In genomic region chr9:70435948-70436347, GRCh38 we compare ENCODE assay signal across 17 cellular contexts. TPM values are rescaled to one million over a fixed set of nuclear protein-coding genes. Genes with fewer than 3 reads are reported as not detected.
DNase-seq lines count a peak whose midpoint lies in the region; ATAC-seq and TF ChIP-seq lines count a peak whose summit lies in the region.
"Had no signal": no experiment of that assay in that cellular context is flagged by ENCODE, and none has a peak within 500 bp of the region (broad histone marks: within the 10 kb centered on the region; RNA-seq: fewer than 3 reads in every experiment).

No MANE protein-coding gene starts in this region.

- H3K23ac ChIP-seq in IMR-90 (ENCODE audit: low read depth, low read length), result no peak overlapping the region

- no peak overlapping the region for H3K56ac ChIP-seq in IMR-90 (ENCODE audit: extremely low read depth, insufficient read depth, low read length)

- intact Hi-C loops in IMR-90 (cut with micrococcal nuclease), result loop anchor here (2.0 kb wide), 1 partner anchor 35 kb away; no protein-coding TSS in a partner anchor
- intact Hi-C loops in mammary epithelial cell (cut with micrococcal nuclease), result no loop called here

- no peak overlapping the region for H3K4me3 ChIP-seq in IMR-90 (ENCODE audit: insufficient read depth, low read depth, low read length)
- H3K4me3 ChIP-seq in mammary epithelial cell (replicated peaks in 1 of 3; ENCODE audit: insufficient read depth in 1 of 3, low read depth in 2 of 3, low read length in 3 of 3), result no peak overlapping the region
- H3K4me3 ChIP-seq: vagina had no signal

- POLR2A ChIA-PET in IMR-90 (lab: Charles Lee; ENCODE audit: unreplicated experiment), result no interaction called here

- no peaks in the 10 kb centered on the region for H4K20me1 ChIP-seq in IMR-90 (ENCODE audit: insufficient read depth, low read length)
- H4K20me1 ChIP-seq in mammary epithelial cell (ENCODE audit: insufficient read depth, low read length), result no peaks in the 10 kb centered on the region

- H3K14ac ChIP-seq in IMR-90 (replicated peaks; ENCODE audit: low read depth, low read length), result no peak overlapping the region

- no peak overlapping the region for H4K5ac ChIP-seq in IMR-90 (ENCODE audit: low read depth, low read length)

- H3K9ac ChIP-seq in IMR-90 (ENCODE audit: low read depth, low read length) (no peak overlapping the region), mammary epithelial cell (ENCODE audit: insufficient read depth, low read length) (no peak overlapping the region)

- H3K9me1 ChIP-seq in IMR-90 (ENCODE audit: insufficient read depth, low read length), result peaks cover 10% of the 10 kb centered on the region

- no peak overlapping the region for H2AK5ac ChIP-seq in IMR-90 (ENCODE audit: low read depth, low read length)

- H2BK15ac ChIP-seq in IMR-90 (ENCODE audit: low read depth, low read length), result peak overlapping the region; percentile 12; the same call in 1 of the 3 replicates

- H3K4me1 ChIP-seq in IMR-90 (ENCODE audit: control insufficient read depth, insufficient read depth, low read length) (peaks cover 9% of the 10 kb centered on the region), mammary epithelial cell (ENCODE audit: insufficient read depth, low read length) (peaks cover 13% of the 10 kb centered on the region)

- CTCF ChIA-PET in IMR-90 (lab: Yijun Ruan, JAX), result interaction anchor here (1.5 kb wide), 1 partner anchor 14 kb away, joined by 3 read pairs; no protein-coding TSS in a partner anchor
- CTCF ChIA-PET in mammary epithelial cell (lab: Charles Lee; ENCODE audit: low non-redundant PET), result no interaction called here

- H3K18ac ChIP-seq in IMR-90 (ENCODE audit: low read depth, low read length), result no peak overlapping the region

- no TSS peak for BruUV-seq in IMR-90 (replicated peaks; lab: Mats Ljungman, UMichigan)
- no TSS peak for BruUV-seq in mammary epithelial cell (replicated peaks; lab: Mats Ljungman, UMichigan)

- in situ Hi-C loops in ACHN (cut with HindIII; ENCODE audit: low pct_ligation_motif_present, low pct_unique_long_range_greater_than_20kb, low sequenced_read_pairs), result no loop called here
- in situ Hi-C loops in IMR-90 (cut with MboI; ENCODE audit: low sequenced_read_pairs), result loop anchor here (25.0 kb wide), 1 partner anchor 1301 kb away; no protein-coding TSS in a partner anchor
- in situ Hi-C loops in mammary epithelial cell (cut with MboI; ENCODE audit: low sequenced_read_pairs in 2 of 2), result no loop called here

- no peaks in the 10 kb centered on the region for H3K79me1 ChIP-seq in IMR-90 (ENCODE audit: low read depth in 1 of 2, low read length in 2 of 2)

- peak overlapping the region; percentile 2; the same call in 1 of the 2 replicates for H2BK20ac ChIP-seq in IMR-90 (ENCODE audit: low read depth, low read length)

- WGBS in IMR-90 (ENCODE audit: extremely low coverage in 2 of 2, insufficient read length in 1 of 2), 2 experiments, result no CpG with 5 or more reads among the region's 1 CpG
- 100% methylated on average over 1 of the region's 1 CpG for WGBS in mammary epithelial cell (ENCODE audit: low coverage, missing lambda C conversion rate)

- H4K91ac ChIP-seq in IMR-90 (ENCODE audit: insufficient read depth, low read depth, low read length), result peak overlapping the region; percentile 7; the same call in 1 of the 2 replicates

- H3K9me3 ChIP-seq in IMR-90 (ENCODE audit: control insufficient read depth, insufficient read depth, low read length), result no peaks in the 10 kb centered on the region
- no peaks in the 10 kb centered on the region for H3K9me3 ChIP-seq in mammary epithelial cell (replicated peaks; ENCODE audit: insufficient read depth, low read length)
- H3K9me3 ChIP-seq: vagina had no signal

- H2BK120ac ChIP-seq in IMR-90 (ENCODE audit: low read depth, low read length), result peak overlapping the region; percentile 9; the same call in 1 of the 2 replicates

- H3K27ac ChIP-seq in IMR-90 (ENCODE audit: insufficient read depth, low read length), result no peak overlapping the region
- H3K27ac ChIP-seq in mammary epithelial cell (ENCODE audit: insufficient read depth, low read depth, low read length), result no peak overlapping the region
- H3K27ac ChIP-seq: C4-2B, vagina had no signal

- no peak for TF ChIP-seq CTCF in IMR-90 (conservative IDR thresholded peaks at IDR 0.05; ENCODE audit: low read depth, low read length)
- TF ChIP-seq CTCF in mammary epithelial cell (conservative IDR thresholded peaks at IDR 0.05 in 1 of 2, IDR thresholded peaks at IDR 0.05 in 1 of 2; ENCODE audit: extremely low read depth in 1 of 2, insufficient read depth in 1 of 2, low read depth in 1 of 2, low read length in 2 of 2), result no peak

- no peak overlapping the region for H2AK9ac ChIP-seq in IMR-90 (replicated peaks; ENCODE audit: low read depth, low read length, poor library complexity)

- no peaks in the 10 kb centered on the region for H3K79me2 ChIP-seq in mammary epithelial cell (ENCODE audit: insufficient read depth, low read length)

- H2BK5ac ChIP-seq in IMR-90 (ENCODE audit: low read depth, low read length, poor library complexity, severe bottlenecking), result no peak overlapping the region

- H4K8ac ChIP-seq in IMR-90 (ENCODE audit: low read depth in 2 of 2, low read length in 2 of 2), result no peak overlapping the region

- peak; percentile 68 for ATAC-seq in IMR-90 (ENCODE audit: low read depth)
- no peak for ATAC-seq in GM18907 (IDR thresholded peaks at IDR 0.05; ENCODE audit: unreplicated experiment)
- ATAC-seq in HG02870 (IDR thresholded peaks at IDR 0.05; ENCODE audit: unreplicated experiment), result no peak
- ATAC-seq: T-cell had no signal

- no peak for TF ChIP-seq RAD21 in IMR-90 (IDR thresholded peaks at IDR 0.05; ENCODE audit: low read length)

- peak overlapping the region; percentile 17 for H3K4ac ChIP-seq in IMR-90 (ENCODE audit: low read depth, low read length)

- peak; percentile 14 for DNase-seq in ACHN
- DNase-seq in IMR-90, result peak; percentile 82
- DNase-seq in mammary epithelial cell, result peak; percentile 32
- peak; percentile 38 for DNase-seq in hepatic stellate cell (ENCODE audit: low spot score)
- no peak for DNase-seq in activated naive CD4-positive, alpha-beta T cell treated with Interleukin-2 at 50 U/mL for 16 hours
- no peak for DNase-seq in GF-D8 (lab: John Stamatoyannopoulos, UW)
- DNase-seq: activated CD4-positive, alpha-beta memory T cell treated with anti-CD3 and anti-CD28 coated beads, Interleukin-2, amount 10 ng/mL, durations not matched to agents 7 days and 5 days; activated naive CD4-positive, alpha-beta T cell treated with anti-CD3 and anti-CD28 coated beads, Interleukin-2, amount 50 U/mL, for 16 hours; effector CD8-positive, alpha-beta T cell; GOT3; NCI-H1930; small intestine; T-cell had no signal

- H3K4me2 ChIP-seq in IMR-90 (ENCODE audit: low read depth, low read length) (no peak overlapping the region), mammary epithelial cell (ENCODE audit: insufficient read depth, low read depth, low read length) (no peak overlapping the region)

- H2AFZ ChIP-seq in IMR-90 (replicated peaks; ENCODE audit: low read length, poor library complexity), result no peak overlapping the region
- no peak overlapping the region for H2AFZ ChIP-seq in mammary epithelial cell (ENCODE audit: low read depth, low read length)

- dilution Hi-C loops in IMR-90 (cut with HindIII; ENCODE audit: low sequenced_read_pairs, unreplicated experiment), result no loop called here
- dilution Hi-C loops in mammary epithelial cell (cut with HindIII; ENCODE audit: low sequenced_read_pairs), result loop anchor here (5.0 kb wide), 1 partner anchor 86 kb away; no protein-coding TSS in a partner anchor

- H3K27me3 ChIP-seq in IMR-90 (ENCODE audit: control insufficient read depth, insufficient read depth, low read length), result no peaks in the 10 kb centered on the region
- H3K27me3 ChIP-seq in mammary epithelial cell (ENCODE audit: insufficient read depth, low read length), result no peaks in the 10 kb centered on the region
- H3K27me3 ChIP-seq: vagina had no signal

- H3K36me3 ChIP-seq in IMR-90 (ENCODE audit: control insufficient read depth, insufficient read depth, low read length) (no peaks in the 10 kb centered on the region), mammary epithelial cell (ENCODE audit: insufficient read depth, low read length) (no peaks in the 10 kb centered on the region)
- H3K36me3 ChIP-seq: vagina had no signal

- TF ChIP-seq POLR2A in IMR-90 (IDR thresholded peaks at IDR 0.05; ENCODE audit: low read depth, low read length), result no peak

TF ChIP-seq in IMR-90, 13 proteins besides CTCF, POLR2A, EP300 and RAD21:
- TF ChIP-seq CHD1 (IDR thresholded peaks at IDR 0.05; ENCODE audit: low read depth, low read length) (no peak), FOS (IDR thresholded peaks at IDR 0.05; ENCODE audit: low read depth, low read length) (peak; percentile 31; the same call in 1 of the 2 replicates)
TF ChIP-seq in IMR-90: peak in this region for 1.

RNA-seq across cellular contexts. Expression of gene KLF9, which starts 21.5 kb away (rescaled TPM):
- 7.5 and 11.4 TPM in 2 replicates for total RNA-seq in IMR-90 (2012; rRNA removed)
- polyA plus RNA-seq in IMR-90 (2012; rRNA removed), result 4.1 and 4.3 TPM in 2 replicates
- polyA plus RNA-seq in IMR-90 (2012; cell fraction: cytosol; rRNA removed), result 3.1 and 9.3 TPM in 2 replicates
- 10.6 and 22.1 TPM in 2 replicates for polyA plus RNA-seq in IMR-90 (2012; cell fraction: nucleus; rRNA removed; ENCODE audit: low replicate concordance)
- total RNA-seq in mammary epithelial cell, result 10 to 100 TPM in 1 of 2 donors, 1 to 10 TPM in 1; 5.5 to 10.8 TPM
- polyA plus RNA-seq in mammary epithelial cell, result 3.2 TPM
- polyA minus RNA-seq in mammary epithelial cell, result 1.2 TPM

Comparison
In these comparisons a context has a peak if more than half of its experiments do, and no peak if none do; other contexts are left out.
1. DNase-seq: peak in ACHN (single experiment), IMR-90 (single experiment), mammary epithelial cell (single experiment) and hepatic stellate cell (single experiment); none in activated naive CD4-positive, alpha-beta T cell treated with Interleukin-2 at 50 U/mL for 16 hours (single experiment) and GF-D8 (single experiment).